Comparison of ENCODE assay signal across 17 cellular contexts in genomic region chr20:17620371-17621228, GRCh38. TPM values are rescaled to one million over a fixed set of nuclear protein-coding genes. Genes with fewer than 3 reads are reported as not detected.
A peak's percentile ranks its signal among the peaks of the same experiment; 100 is the strongest.
DNase-seq lines count a peak whose midpoint lies in the region; TF ChIP-seq lines count a peak whose summit lies in the region.
"Had no signal": no experiment of that assay in that cellular context is flagged by ENCODE, and none has a peak within 500 bp of the region (broad histone marks: within the 10 kb centered on the region; RNA-seq: fewer than 3 reads in every experiment).

No MANE protein-coding gene starts in this region.

- no peaks in the 10 kb centered on the region for H3K27me3 ChIP-seq in Peyer's patch
- H3K27me3 ChIP-seq in sigmoid colon = no peaks in the 10 kb centered on the region
- H3K27me3 ChIP-seq: MG63, neutrophil had no signal

- DNase-seq in GM13977 (ENCODE audit: low spot score) (peak; percentile 5), Peyer's patch (peak; percentile 13 to 47 (median 43)), hepatic stellate cell (ENCODE audit: low spot score) (peak; percentile 6), sigmoid colon (peak; percentile 69), dermis blood vessel endothelial cell (no peak), GOT3 (lab: John Stamatoyannopoulos, UW) (no peak), NOMO-1 (lab: John Stamatoyannopoulos, UW; ENCODE audit: unreplicated experiment in 2 of 2) (no peak)
- DNase-seq: DMS53; MG63; midbrain; NCI-H2029 treated with DMSO at 0.1 percent for 48 hours; NCI-H524 treated with DMSO at 0.1 percent for 48 hours; OCI-M1; stimulated activated CD4-positive, alpha-beta T cell treated with anti-CD3 and anti-CD28 coated beads, Interleukin-2, amount 100 ng/mL, for 48 hours; SW 1271 had no signal

- peaks cover 0 to 100% (median 0%) of the 10 kb centered on the region in 3 donors for H3K36me3 ChIP-seq in Peyer's patch
- peaks cover 13 to 88% (median 45%) of the 10 kb centered on the region in 4 donors for H3K36me3 ChIP-seq in sigmoid colon

- intact Hi-C loops in sigmoid colon (cut with DNase I) = no loop called here

- no peaks in the 10 kb centered on the region for H3K9me3 ChIP-seq in Peyer's patch
- no peaks in the 10 kb centered on the region for H3K9me3 ChIP-seq in sigmoid colon
- H3K9me3 ChIP-seq: MG63, neutrophil, thoracic aorta had no signal

- TF ChIP-seq CTCF in GM13977 (IDR thresholded peaks at IDR 0.05; ENCODE audit: extremely low read depth, insufficient read depth, missing control alignments) (no peak), Peyer's patch (IDR thresholded peaks at IDR 0.05) (no peak), sigmoid colon (IDR thresholded peaks at IDR 0.05) (no peak)

- in situ Hi-C loops in GM13977 (cut with MboI; ENCODE audit: low pct_unique_long_range_greater_than_20kb, low sequenced_read_pairs, unreplicated experiment) = no loop called here

- no peak overlapping the region for H3K4me3 ChIP-seq in Peyer's patch
- H3K4me3 ChIP-seq in sigmoid colon = no peak overlapping the region
- H3K4me3 ChIP-seq: MG63, thoracic aorta had no signal

- no peak for TF ChIP-seq EP300 in sigmoid colon (IDR thresholded peaks at IDR 0.05)

- H3K4me1 ChIP-seq in Peyer's patch = no peaks in the 10 kb centered on the region
- H3K4me1 ChIP-seq in sigmoid colon = peaks cover 0 to 17% (median 16%) of the 10 kb centered on the region in 4 donors

- 88 to 92% methylated on average over 33 of the region's 33 CpGs for WGBS in sigmoid colon, 2 donors

- H3K27ac ChIP-seq in Peyer's patch (no peak overlapping the region), sigmoid colon (no peak overlapping the region)
- H3K27ac ChIP-seq: neutrophil, thoracic aorta had no signal

- TF ChIP-seq POLR2A in Peyer's patch (IDR thresholded peaks at IDR 0.05) (no peak), sigmoid colon (IDR thresholded peaks at IDR 0.05) (no peak)

RNA-seq across cellular contexts. Expression of gene DSTN, which starts 50.7 kb away (rescaled TPM):
- total RNA-seq in Peyer's patch = 100 to 1,000 TPM; 111 to 151 (median 117) TPM
- total RNA-seq in sigmoid colon = 1,000 to 10,000 TPM; 1,872 to 2,237 (median 1,948) TPM
- polyA plus RNA-seq in sigmoid colon = 100 to 1,000 TPM; 429 to 672 (median 586) TPM
- 157 and 236 TPM in 2 replicates for total RNA-seq in dermis blood vessel endothelial cell

Comparison
In these comparisons a context has a peak if more than half of its experiments do, and no peak if none do; other contexts are left out.
1. DNase-seq: peak in GM13977 (single experiment), Peyer's patch (3 of 3), hepatic stellate cell (single experiment) and sigmoid colon (single experiment); none in dermis blood vessel endothelial cell (single experiment), GOT3 (single experiment) and NOMO-1 (0 of 2).